8 cellular contexts compared by ENCODE assay signal in the genomic region with DNA sequence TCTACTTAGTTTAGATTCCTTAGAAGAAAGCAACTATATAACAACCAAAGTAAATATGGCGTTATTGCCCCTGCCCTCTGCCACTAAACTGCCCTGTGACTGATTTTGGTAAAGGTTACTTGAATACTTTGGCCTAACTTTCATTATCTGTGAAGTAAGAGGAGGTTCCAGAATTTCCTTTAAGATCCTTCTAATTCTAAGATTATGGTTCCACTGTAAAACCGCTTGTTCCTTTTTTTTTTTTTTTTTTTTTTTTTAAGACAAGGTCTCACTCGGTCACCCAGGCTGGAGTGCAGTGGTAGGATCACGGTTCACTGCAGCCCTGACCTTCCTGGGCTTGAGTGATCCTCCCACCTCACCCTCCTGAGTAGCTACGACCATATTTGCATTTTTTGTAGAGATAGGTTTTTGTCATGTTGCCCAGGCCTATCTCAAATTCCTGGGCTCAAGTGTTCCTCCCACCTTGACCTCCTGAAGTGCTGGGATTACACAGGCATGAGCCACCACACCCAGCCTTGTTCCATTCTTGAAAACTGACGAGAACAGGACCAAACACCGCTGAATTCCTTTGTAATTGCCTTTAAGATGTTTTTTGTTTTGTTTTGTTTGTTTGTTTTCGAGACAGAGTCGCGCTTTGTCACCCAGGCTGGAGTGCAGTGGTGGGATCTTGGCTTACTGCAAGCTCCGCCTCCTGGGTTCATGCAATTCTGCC. TPM values are rescaled to one million over a fixed set of nuclear protein-coding genes. Genes with fewer than 3 reads are reported as not detected.
DNase-seq lines count a peak whose midpoint lies in the region; ATAC-seq and TF ChIP-seq lines count a peak whose summit lies in the region.

No MANE protein-coding gene starts in this region.

- TF ChIP-seq CTCF in fibroblast of villous mesenchyme (IDR thresholded peaks at IDR 0.05; ENCODE audit: insufficient read depth, low read depth, low read length) = no peak
- TF ChIP-seq CTCF in coronary artery (IDR thresholded peaks at IDR 0.05) = no peak

- peaks cover 36 to 63% (median 48%) of the 10 kb centered on the region in 4 donors for H3K4me1 Mint-ChIP-seq in CD4-positive, alpha-beta memory T cell

- H3K27ac ChIP-seq in CD4-positive, alpha-beta memory T cell (ENCODE audit: low read depth, low read length) = no peak overlapping the region
- H3K27ac ChIP-seq in coronary artery = no peak overlapping the region

- POLR2A ChIA-PET in CD4-positive, alpha-beta memory T cell (lab: Charles Lee; ENCODE audit: partially characterized antibody) = interaction anchor here (0.9 kb wide), 1 partner anchor 19 kb away, joined by 3 read pairs; no protein-coding TSS in a partner anchor

- H3K36me3 ChIP-seq in CD4-positive, alpha-beta memory T cell (ENCODE audit: insufficient read depth, low read length) = peaks cover 8% of the 10 kb centered on the region

- H3K4me1 ChIP-seq in CD4-positive, alpha-beta memory T cell (ENCODE audit: insufficient read depth, low read length) = peaks cover 66% of the 10 kb centered on the region

- H3K9me3 Mint-ChIP-seq in CD4-positive, alpha-beta memory T cell = no peaks in the 10 kb centered on the region

- H3K9me3 ChIP-seq in CD4-positive, alpha-beta memory T cell (ENCODE audit: control insufficient read depth in 1 of 2, low read length in 2 of 2) = no peaks in the 10 kb centered on the region

- DNase-seq in CD4-positive, alpha-beta memory T cell = no peak
- DNase-seq in MV-4-11 (lab: John Stamatoyannopoulos, UW) (peak; percentile 78), fibroblast of villous mesenchyme (ENCODE audit: low read depth) (peak; percentile 41), putamen (ENCODE audit: low spot score) (no peak), coronary artery (ENCODE audit: low spot score) (no peak)

- intact Hi-C loops in CD4-positive, alpha-beta memory T cell (cut with micrococcal nuclease) = loop anchor here (10.0 kb wide), 2 partner anchors 616 to 1166 kb away; partner anchors contain the start of gene TLR1

- no peak overlapping the region for H3K4me3 ChIP-seq in CD4-positive, alpha-beta memory T cell (ENCODE audit: low read length in 2 of 2)
- no peak overlapping the region for H3K4me3 ChIP-seq in fibroblast of villous mesenchyme (ENCODE audit: low read depth, low read length)
- no peak overlapping the region for H3K4me3 ChIP-seq in coronary artery

- H3K36me3 Mint-ChIP-seq in CD4-positive, alpha-beta memory T cell = peaks cover 19 to 33% of the 10 kb centered on the region in 2 donors

- H3K4me3 Mint-ChIP-seq in CD4-positive, alpha-beta memory T cell = peak overlapping the region in 6 of 8 donors; percentile 1 to 69 (median 60)

- no peaks in the 10 kb centered on the region for H3K27me3 ChIP-seq in CD4-positive, alpha-beta memory T cell (ENCODE audit: insufficient read depth, low read length)

- H3K27ac Mint-ChIP-seq in CD4-positive, alpha-beta memory T cell = peak overlapping the region in 5 of 7 donors; percentile 16 to 59 (median 42)

- ATAC-seq in GM21423 (IDR thresholded peaks at IDR 0.05; ENCODE audit: unreplicated experiment) (peak; percentile 77), HG03025 (IDR thresholded peaks at IDR 0.05; ENCODE audit: low FRiP score, unreplicated experiment) (no peak), HG03439 (IDR thresholded peaks at IDR 0.05; ENCODE audit: unreplicated experiment) (no peak)

- CTCF ChIA-PET in CD4-positive, alpha-beta memory T cell (lab: Charles Lee; ENCODE audit: partially characterized antibody) = no interaction called here

- H3K27me3 Mint-ChIP-seq in CD4-positive, alpha-beta memory T cell = no peaks in the 10 kb centered on the region

RNA-seq across cellular contexts. Expression of gene PDS5A, which starts 7.0 kb away (rescaled TPM):
- 10 to 100 TPM; 96.9 to 97.6 TPM for total RNA-seq in CD4-positive, alpha-beta memory T cell
- polyA plus RNA-seq in CD4-positive, alpha-beta memory T cell = 10 to 100 TPM; 27.4 to 56.6 TPM
- total RNA-seq in fibroblast of villous mesenchyme = 60.9 and 85.1 TPM in 2 replicates

Comparison
In these comparisons a context has a peak if more than half of its experiments do, and no peak if none do; other contexts are left out.
1. DNase-seq: peak in MV-4-11 (single experiment) and fibroblast of villous mesenchyme (single experiment); none in CD4-positive, alpha-beta memory T cell (0 of 5), putamen (single experiment) and coronary artery (single experiment).